Comparison of ENCODE assay signal across 11 cellular contexts in the genomic region with DNA sequence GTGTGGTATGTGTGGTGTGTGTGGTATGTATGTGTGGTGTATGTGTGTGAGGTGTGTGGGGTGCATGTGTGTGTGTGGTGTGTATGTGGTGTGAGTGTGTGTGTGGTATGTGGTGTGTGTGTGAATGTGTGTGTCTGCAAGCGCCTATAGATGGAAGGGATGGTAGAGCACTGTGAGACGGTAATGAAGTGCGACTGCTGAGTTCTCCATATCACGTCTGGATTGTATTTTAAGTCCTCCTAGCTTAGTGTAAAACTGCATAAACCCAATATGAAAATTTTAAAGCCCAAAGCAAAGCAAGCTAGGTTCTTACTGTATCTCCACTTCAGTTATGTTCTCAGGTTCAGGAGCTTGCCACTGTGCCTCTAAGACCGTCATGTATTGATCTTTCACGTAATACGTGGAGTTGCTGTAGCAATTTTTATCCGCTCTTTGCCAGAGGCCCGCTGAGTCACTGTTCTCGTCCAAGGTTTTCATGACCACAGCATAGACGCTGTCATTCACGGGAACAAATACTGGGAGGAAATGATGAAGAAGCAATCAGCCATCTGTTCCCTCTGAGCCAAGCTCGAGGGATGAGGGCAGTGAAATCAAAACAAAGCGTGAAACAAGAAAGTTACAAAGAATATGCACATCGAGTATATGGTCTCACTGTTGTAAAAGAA. TPM values are rescaled to one million over a fixed set of nuclear protein-coding genes. Genes with fewer than 3 reads are reported as not detected.
DNase-seq lines count a peak whose midpoint lies in the region; ATAC-seq, FAIRE-seq and TF ChIP-seq lines count a peak whose summit lies in the region.
"Had no signal": no experiment of that assay in that cellular context is flagged by ENCODE, and none has a peak within 500 bp of the region (broad histone marks: within the 10 kb centered on the region; RNA-seq: fewer than 3 reads in every experiment).

No MANE protein-coding gene starts in this region.

- no peak overlapping the region for H2BK120ac ChIP-seq in mesenchymal stem cell (ENCODE audit: low read depth, low read length)

- in situ Hi-C loops in mammary epithelial cell (cut with MboI; ENCODE audit: low sequenced_read_pairs in 2 of 2), result no loop called here

- no peak overlapping the region for H3K4me3 Mint-ChIP-seq in activated naive CD4-positive, alpha-beta T cell treated with anti-CD3 and anti-CD28 coated beads, Interleukin-2, amount 10 ng/mL, durations not matched to agents 7 days and 5 days
- no peak overlapping the region for H3K4me3 Mint-ChIP-seq in effector memory CD8-positive, alpha-beta T cell
- H3K4me3 Mint-ChIP-seq: T-cell had no signal

- peak overlapping the region; percentile 37 for H2BK15ac ChIP-seq in mesenchymal stem cell (ENCODE audit: low read depth, poor library complexity, severe bottlenecking)

- H2AFZ ChIP-seq in mammary epithelial cell (ENCODE audit: low read depth, low read length), result no peak overlapping the region
- H2AFZ ChIP-seq in mesenchymal stem cell (ENCODE audit: low read depth, low read length), result no peak overlapping the region

- H2AK5ac ChIP-seq in mesenchymal stem cell (ENCODE audit: low read length, severe bottlenecking), result no peak overlapping the region

- H3K4ac ChIP-seq in mesenchymal stem cell (ENCODE audit: low read depth in 1 of 2, low read length in 2 of 2), result peak overlapping the region; percentile 36 to 64

- no peaks in the 10 kb centered on the region for H3K79me2 ChIP-seq in mammary epithelial cell (ENCODE audit: insufficient read depth, low read length)

- CTCF ChIA-PET in mammary epithelial cell (lab: Charles Lee; ENCODE audit: low non-redundant PET), result no interaction called here
- CTCF ChIA-PET in activated naive CD4-positive, alpha-beta T cell treated with anti-CD3 and anti-CD28 coated beads, Interleukin-2, amount 10 ng/mL, durations not matched to agents 7 days and 5 days (lab: Charles Lee), result interaction anchor here (0.8 kb wide), 1 partner anchor 25 kb away, joined by 3 read pairs; no protein-coding TSS in a partner anchor

- peak overlapping the region; percentile 53 for H4K8ac ChIP-seq in mesenchymal stem cell (ENCODE audit: low read length)

- 82% methylated on average over 15 of the region's 15 CpGs for WGBS in mammary epithelial cell (ENCODE audit: low coverage, missing lambda C conversion rate)
- 35% methylated on average over 13 of the region's 15 CpGs for WGBS in mesenchymal stem cell

- no peak for TF ChIP-seq CTCF in mammary epithelial cell (conservative IDR thresholded peaks at IDR 0.05 in 1 of 2, IDR thresholded peaks at IDR 0.05 in 1 of 2; ENCODE audit: extremely low read depth in 1 of 2, insufficient read depth in 1 of 2, low read depth in 1 of 2, low read length in 2 of 2)

- H3K4me1 Mint-ChIP-seq in activated naive CD4-positive, alpha-beta T cell treated with anti-CD3 and anti-CD28 coated beads, Interleukin-2, amount 10 ng/mL, durations not matched to agents 7 days and 5 days, result no peaks in the 10 kb centered on the region
- no peaks in the 10 kb centered on the region for H3K4me1 Mint-ChIP-seq in effector memory CD8-positive, alpha-beta T cell (ENCODE audit: low read depth in 2 of 2)
- H3K4me1 Mint-ChIP-seq: T-cell had no signal

- H3K36me3 Mint-ChIP-seq in activated naive CD4-positive, alpha-beta T cell treated with anti-CD3 and anti-CD28 coated beads, Interleukin-2, amount 10 ng/mL, durations not matched to agents 7 days and 5 days, result no peaks in the 10 kb centered on the region
- no peaks in the 10 kb centered on the region for H3K36me3 Mint-ChIP-seq in effector memory CD8-positive, alpha-beta T cell (ENCODE audit: insufficient read depth)

- H3K4me1 ChIP-seq in mammary epithelial cell (ENCODE audit: insufficient read depth, low read length) (no peaks in the 10 kb centered on the region), mesenchymal stem cell (ENCODE audit: control insufficient read depth, insufficient read depth, low read depth, low read length) (peaks cover 14% of the 10 kb centered on the region)
- H3K4me1 ChIP-seq: psoas muscle had no signal

- no peak for TF ChIP-seq POLR2A in GM12892 (IDR thresholded peaks at IDR 0.05; ENCODE audit: low read depth, low read length)

- intact Hi-C loops in mammary epithelial cell (cut with micrococcal nuclease), result no loop called here

- H3K9ac ChIP-seq in mammary epithelial cell (ENCODE audit: insufficient read depth, low read length), result no peak overlapping the region
- H3K9ac ChIP-seq in mesenchymal stem cell (ENCODE audit: low read length), result no peak overlapping the region

- H3K14ac ChIP-seq in mesenchymal stem cell (ENCODE audit: low read length in 2 of 2), result peak overlapping the region in 1 of 2 experiments; percentile 84

- BruUV-seq in mammary epithelial cell (replicated peaks; lab: Mats Ljungman, UMichigan), result no TSS peak

- no peak overlapping the region for H3K27ac Mint-ChIP-seq in activated naive CD4-positive, alpha-beta T cell treated with anti-CD3 and anti-CD28 coated beads, Interleukin-2, amount 10 ng/mL, durations not matched to agents 7 days and 5 days
- H3K27ac Mint-ChIP-seq in effector memory CD8-positive, alpha-beta T cell, result no peak overlapping the region
- H3K27ac Mint-ChIP-seq: T-cell had no signal

- H3K9me3 ChIP-seq in mammary epithelial cell (replicated peaks; ENCODE audit: insufficient read depth, low read length), result no peaks in the 10 kb centered on the region
- H3K9me3 ChIP-seq in mesenchymal stem cell (ENCODE audit: control insufficient read depth, low read length), result no peaks in the 10 kb centered on the region
- H3K9me3 ChIP-seq: heart right ventricle, psoas muscle had no signal

- no peaks in the 10 kb centered on the region for H3K27me3 ChIP-seq in mammary epithelial cell (ENCODE audit: insufficient read depth, low read length)
- no peaks in the 10 kb centered on the region for H3K27me3 ChIP-seq in mesenchymal stem cell (ENCODE audit: control insufficient read depth in 1 of 2, insufficient read depth in 1 of 2, low read length in 2 of 2)
- H3K27me3 ChIP-seq: heart right ventricle had no signal

- ATAC-seq in GM19395 (IDR thresholded peaks at IDR 0.05; ENCODE audit: unreplicated experiment), result no peak
- no peak for ATAC-seq in effector memory CD8-positive, alpha-beta T cell (replicated peaks)
- ATAC-seq: psoas muscle had no signal

- no peaks in the 10 kb centered on the region for H3K79me1 ChIP-seq in mesenchymal stem cell (replicated peaks; ENCODE audit: low read length, poor library complexity, severe bottlenecking)

- no peak overlapping the region for H3K27ac ChIP-seq in mammary epithelial cell (ENCODE audit: insufficient read depth, low read depth, low read length)
- peak overlapping the region; percentile 3 for H3K27ac ChIP-seq in mesenchymal stem cell (ENCODE audit: low read length, poor library complexity, severe bottlenecking)
- H3K27ac ChIP-seq: heart right ventricle, psoas muscle had no signal

- no peaks in the 10 kb centered on the region for H3K27me3 Mint-ChIP-seq in activated naive CD4-positive, alpha-beta T cell treated with anti-CD3 and anti-CD28 coated beads, Interleukin-2, amount 10 ng/mL, durations not matched to agents 7 days and 5 days
- no peaks in the 10 kb centered on the region for H3K27me3 Mint-ChIP-seq in effector memory CD8-positive, alpha-beta T cell
- H3K27me3 Mint-ChIP-seq: T-cell had no signal

- peak overlapping the region; percentile 72 to 95 for H3K18ac ChIP-seq in mesenchymal stem cell (ENCODE audit: low read depth in 1 of 2, low read length in 2 of 2)

- H3K23ac ChIP-seq in mesenchymal stem cell (ENCODE audit: low read length in 2 of 2), result peak overlapping the region in 1 of 2 experiments; percentile 61

- peak overlapping the region; percentile 10 for H2BK5ac ChIP-seq in mesenchymal stem cell (ENCODE audit: low read depth, low read length, poor library complexity, severe bottlenecking)

- H4K20me1 ChIP-seq in mammary epithelial cell (ENCODE audit: insufficient read depth, low read length), result no peaks in the 10 kb centered on the region

- no peak overlapping the region for H3K4me2 ChIP-seq in mammary epithelial cell (ENCODE audit: insufficient read depth, low read depth, low read length)
- H3K4me2 ChIP-seq in mesenchymal stem cell (ENCODE audit: low read length, poor library complexity, severe bottlenecking), result peak overlapping the region; percentile 23

- no peak overlapping the region for H3K4me3 ChIP-seq in mammary epithelial cell (replicated peaks in 1 of 3; ENCODE audit: insufficient read depth in 1 of 3, low read depth in 2 of 3, low read length in 3 of 3)
- H3K4me3 ChIP-seq in mesenchymal stem cell (ENCODE audit: insufficient read depth in 1 of 2, low read depth in 1 of 2, low read length in 2 of 2), result no peak overlapping the region
- H3K4me3 ChIP-seq: heart right ventricle, psoas muscle had no signal

- H3K36me3 ChIP-seq in mammary epithelial cell (ENCODE audit: insufficient read depth, low read length) (no peaks in the 10 kb centered on the region), mesenchymal stem cell (ENCODE audit: control insufficient read depth in 1 of 2, insufficient read depth in 2 of 2, low read depth in 1 of 2, low read length in 2 of 2) (no peaks in the 10 kb centered on the region)
- H3K36me3 ChIP-seq: heart right ventricle had no signal

- H4K91ac ChIP-seq in mesenchymal stem cell (ENCODE audit: low read length), result peak overlapping the region; percentile 44

- dilution Hi-C loops in mammary epithelial cell (cut with HindIII; ENCODE audit: low sequenced_read_pairs), result no loop called here

- H2BK12ac ChIP-seq in mesenchymal stem cell (ENCODE audit: low read length in 2 of 2), result peak overlapping the region; percentile 2 to 93

- FAIRE-seq in GM12892 (lab: Jason Lieb, UNC), result no peak

- H3K9me3 Mint-ChIP-seq in activated naive CD4-positive, alpha-beta T cell treated with anti-CD3 and anti-CD28 coated beads, Interleukin-2, amount 10 ng/mL, durations not matched to agents 7 days and 5 days, result no peaks in the 10 kb centered on the region
- no peaks in the 10 kb centered on the region for H3K9me3 Mint-ChIP-seq in effector memory CD8-positive, alpha-beta T cell
- H3K9me3 Mint-ChIP-seq: T-cell had no signal

- DNase-seq in EL (peak; percentile 68), NCI-H1694 treated with DMSO at 0.1 percent for 48 hours (lab: John Stamatoyannopoulos, UW) (peak; percentile 30), mammary epithelial cell (peak; percentile 21), mesenchymal stem cell (peak; percentile 90), GM12892 (ENCODE audit: insufficient read length) (no peak)
- no peak for DNase-seq in activated naive CD4-positive, alpha-beta T cell treated with anti-CD3 and anti-CD28 coated beads, Interleukin-2, amount 10 ng/mL, durations not matched to agents 7 days and 5 days
- no peak for DNase-seq in effector memory CD8-positive, alpha-beta T cell
- DNase-seq: T-cell had no signal

RNA-seq across cellular contexts. Expression of a gene that starts 5.5 kb away (rescaled TPM):
- total RNA-seq in mammary epithelial cell, result not detected
- polyA plus RNA-seq in mammary epithelial cell, result not detected
- not detected for polyA minus RNA-seq in mammary epithelial cell
- polyA plus RNA-seq in mesenchymal stem cell (2013, experiment 1 of 2), result not detected
- polyA plus RNA-seq in mesenchymal stem cell (2013, experiment 2 of 2), result not detected
- not detected for polyA plus RNA-seq in GM12892 (2012; ENCODE audit: missing spikeins)
- total RNA-seq: heart right ventricle, psoas muscle, T-cell had no signal
- polyA plus RNA-seq: heart right ventricle, psoas muscle had no signal

RNA-seq across cellular contexts. Expression of a gene that starts 29.0 kb away (rescaled TPM):
- 10 to 100 TPM; 47.5 to 66.4 TPM for total RNA-seq in mammary epithelial cell
- polyA plus RNA-seq in mammary epithelial cell, result 38.4 TPM
- 13.0 TPM for polyA minus RNA-seq in mammary epithelial cell
- polyA plus RNA-seq in mesenchymal stem cell (2013, experiment 1 of 2), result 76.4 TPM
- 83.4 TPM for polyA plus RNA-seq in mesenchymal stem cell (2013, experiment 2 of 2)
- 14.1 TPM for polyA plus RNA-seq in GM12892 (2012; ENCODE audit: missing spikeins)

Comparison
In these comparisons a context has a peak if more than half of its experiments do, and no peak if none do; other contexts are left out.
1. DNase-seq: peak in EL (single experiment), NCI-H1694 treated with DMSO at 0.1 percent for 48 hours (single experiment), mammary epithelial cell (single experiment) and mesenchymal stem cell (single experiment); none in activated naive CD4-positive, alpha-beta T cell treated with anti-CD3 and anti-CD28 coated beads, Interleukin-2, amount 10 ng/mL, durations not matched to agents 7 days and 5 days (single experiment), GM12892 (single experiment) and effector memory CD8-positive, alpha-beta T cell (0 of 3).